17 cellular contexts compared by ENCODE assay signal in the genomic region with DNA sequence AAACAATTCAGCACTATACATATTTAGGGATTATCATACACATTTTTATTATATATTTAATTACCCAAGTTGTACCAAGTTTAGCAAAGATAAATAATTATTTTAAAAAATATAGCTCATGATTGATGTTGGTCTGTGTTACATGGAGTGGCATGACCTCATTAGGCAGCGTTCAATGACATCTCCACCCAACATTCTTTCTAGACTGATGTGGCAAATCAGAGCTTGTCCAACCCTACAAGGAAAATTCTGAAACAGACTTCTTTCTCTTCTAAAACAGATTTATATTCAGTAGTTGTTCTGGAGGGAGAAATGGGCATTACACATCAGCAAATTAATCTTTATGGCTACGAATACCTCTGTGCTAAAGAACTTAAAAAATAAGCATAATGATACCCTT.
DNase-seq lines count a peak whose midpoint lies in the region; ATAC-seq and TF ChIP-seq lines count a peak whose summit lies in the region.
"Had no signal": no experiment of that assay in that cellular context is flagged by ENCODE, and none has a peak within 500 bp of the region (broad histone marks: within the 10 kb centered on the region; RNA-seq: fewer than 3 reads in every experiment).

No MANE protein-coding gene starts in this region.

- H3K36me3 ChIP-seq in PC-3 (ENCODE audit: low read depth, low read length) (no peaks in the 10 kb centered on the region), tibial artery (no peaks in the 10 kb centered on the region), MM.1S (replicated peaks; ENCODE audit: insufficient read depth, low read length) (no peaks in the 10 kb centered on the region)
- H3K36me3 ChIP-seq in naive thymus-derived CD4-positive, alpha-beta T cell (ENCODE audit: control insufficient read depth in 2 of 3, insufficient read depth in 3 of 3, low read length in 3 of 3) = no peaks in the 10 kb centered on the region
- H3K36me3 ChIP-seq: BLaER1, left ventricle myocardium inferior, Peyer's patch had no signal

- CTCF ChIA-PET in PC-3 (lab: Charles Lee) = interaction anchor here (0.5 kb wide), 1 partner anchor 12 kb away, joined by 4 read pairs; no protein-coding TSS in a partner anchor
- CTCF ChIA-PET in naive thymus-derived CD4-positive, alpha-beta T cell (lab: Charles Lee) = no interaction called here

- H3K4me3 ChIP-seq in PC-3 (ENCODE audit: low read length) (no peak overlapping the region), tibial artery (no peak overlapping the region), MM.1S (ENCODE audit: low read length) (no peak overlapping the region)
- H3K4me3 ChIP-seq in naive thymus-derived CD4-positive, alpha-beta T cell (ENCODE audit: low read length) = no peak overlapping the region
- H3K4me3 ChIP-seq: BLaER1, coronary artery, left ventricle myocardium inferior, Peyer's patch had no signal

- H4K20me1 ChIP-seq in PC-3 (ENCODE audit: low read length) = no peaks in the 10 kb centered on the region
- no peaks in the 10 kb centered on the region for H4K20me1 ChIP-seq in MM.1S (ENCODE audit: insufficient read depth, low read length)
- H4K20me1 ChIP-seq: BLaER1 had no signal

- H3K4me2 ChIP-seq in PC-3 (ENCODE audit: low read length) (no peak overlapping the region), MM.1S (ENCODE audit: low read depth, low read length) (no peak overlapping the region)
- H3K4me2 ChIP-seq: BLaER1 had no signal

- DNase-seq in GM04504 (ENCODE audit: low read depth) = peak; percentile 19
- peak; percentile 41 for DNase-seq in PC-3
- no peak for DNase-seq in epithelial cell of prostate (ENCODE audit: low read depth, low spot score)
- peak; percentile 80 for DNase-seq in renal cortical epithelial cell (ENCODE audit: low read depth)
- no peak for DNase-seq in NCI-H510A (lab: John Stamatoyannopoulos, UW)
- no peak for DNase-seq in tibial artery
- DNase-seq in naive thymus-derived CD4-positive, alpha-beta T cell = no peak
- DNase-seq in MM.1S = no peak
- DNase-seq: activated CD4-positive, alpha-beta memory T cell treated with anti-CD3 and anti-CD28 coated beads for 36 hours; hippocampal formation; left ventricle myocardium inferior; naive B cell; NCI-H2029; NCI-H748 treated with DMSO at 0.1 percent for 48 hours; Peyer's patch had no signal

- H3K9me2 ChIP-seq in PC-3 (replicated peaks; ENCODE audit: low read length) (no peaks in the 10 kb centered on the region), MM.1S (replicated peaks; ENCODE audit: insufficient read depth, low read length) (no peaks in the 10 kb centered on the region)

- no TSS peak for BruUV-seq in PC-3 (replicated peaks; lab: Mats Ljungman, UMichigan)

- H3K27me3 ChIP-seq in PC-3 (ENCODE audit: low read length) (no peaks in the 10 kb centered on the region), tibial artery (no peaks in the 10 kb centered on the region), MM.1S (replicated peaks; ENCODE audit: insufficient read depth, low read length) (no peaks in the 10 kb centered on the region)
- no peaks in the 10 kb centered on the region for H3K27me3 ChIP-seq in naive thymus-derived CD4-positive, alpha-beta T cell (ENCODE audit: control insufficient read depth in 2 of 2, insufficient read depth in 2 of 2, low read length in 2 of 2)
- H3K27me3 ChIP-seq: BLaER1, Peyer's patch had no signal

- intact Hi-C loops in PC-3 (cut with micrococcal nuclease) = no loop called here
- intact Hi-C loops in tibial artery (cut with DNase I; ENCODE audit: low total_unique reads) = no loop called here
- intact Hi-C loops in naive thymus-derived CD4-positive, alpha-beta T cell (cut with micrococcal nuclease) = no loop called here

- H3K9me3 ChIP-seq in PC-3 (ENCODE audit: low read length) (no peaks in the 10 kb centered on the region), tibial artery (no peaks in the 10 kb centered on the region), MM.1S (replicated peaks; ENCODE audit: insufficient read depth, low read length) (no peaks in the 10 kb centered on the region)
- H3K9me3 ChIP-seq in naive thymus-derived CD4-positive, alpha-beta T cell (ENCODE audit: control insufficient read depth in 2 of 3, low read length in 3 of 3) = no peaks in the 10 kb centered on the region
- H3K9me3 ChIP-seq: BLaER1, left ventricle myocardium inferior, Peyer's patch had no signal

- POLR2A ChIA-PET in PC-3 (lab: Charles Lee; ENCODE audit: unreplicated experiment) = no interaction called here
- POLR2A ChIA-PET in naive thymus-derived CD4-positive, alpha-beta T cell (lab: Charles Lee) = no interaction called here

- H3K4me3 Mint-ChIP-seq in naive thymus-derived CD4-positive, alpha-beta T cell = no peak overlapping the region
- H3K4me3 Mint-ChIP-seq: activated CD4-positive, alpha-beta memory T cell treated with anti-CD3 and anti-CD28 coated beads for 36 hours; naive B cell had no signal

- no peak overlapping the region for H2AFZ ChIP-seq in PC-3 (ENCODE audit: low read length)
- no peak overlapping the region for H2AFZ ChIP-seq in MM.1S (ENCODE audit: low read length)

- H3K27ac ChIP-seq in PC-3 (ENCODE audit: low read length) (no peak overlapping the region), epithelial cell of prostate (peak overlapping the region; percentile 96), tibial artery (no peak overlapping the region), MM.1S (ENCODE audit: low read length) (no peak overlapping the region)
- H3K27ac ChIP-seq in naive thymus-derived CD4-positive, alpha-beta T cell (ENCODE audit: low read depth, low read length) = no peak overlapping the region
- H3K27ac ChIP-seq: BLaER1, coronary artery, left ventricle myocardium inferior, Peyer's patch had no signal

- H3K27ac Mint-ChIP-seq in naive thymus-derived CD4-positive, alpha-beta T cell = no peak overlapping the region
- H3K27ac Mint-ChIP-seq: activated CD4-positive, alpha-beta memory T cell treated with anti-CD3 and anti-CD28 coated beads for 36 hours; naive B cell had no signal

- TF ChIP-seq CTCF in PC-3 (conservative IDR thresholded peaks at IDR 0.05; ENCODE audit: low read depth, low read length) (no peak), tibial artery (IDR thresholded peaks at IDR 0.05) (no peak), MM.1S (IDR thresholded peaks at IDR 0.05; ENCODE audit: low read length) (no peak)

- no peak for ATAC-seq in PC-3
- no peak for ATAC-seq in naive thymus-derived CD4-positive, alpha-beta T cell

- peaks cover 57% of the 10 kb centered on the region for H3K4me1 ChIP-seq in PC-3 (ENCODE audit: insufficient read depth, low read length)
- peaks cover 0 to 30% (median 11%) of the 10 kb centered on the region in 4 donors for H3K4me1 ChIP-seq in tibial artery
- H3K4me1 ChIP-seq in naive thymus-derived CD4-positive, alpha-beta T cell (ENCODE audit: control insufficient read depth in 2 of 2, insufficient read depth in 2 of 2, low read length in 2 of 2) = no peaks in the 10 kb centered on the region
- no peaks in the 10 kb centered on the region for H3K4me1 ChIP-seq in MM.1S (ENCODE audit: low read length)
- H3K4me1 ChIP-seq: BLaER1, Peyer's patch had no signal

- no peaks in the 10 kb centered on the region for H3K36me3 Mint-ChIP-seq in naive thymus-derived CD4-positive, alpha-beta T cell
- H3K36me3 Mint-ChIP-seq: activated CD4-positive, alpha-beta memory T cell treated with anti-CD3 and anti-CD28 coated beads for 36 hours; naive B cell had no signal

- H3K9me3 Mint-ChIP-seq in naive thymus-derived CD4-positive, alpha-beta T cell = peaks cover 0 to 16% (median 3%) of the 10 kb centered on the region in 11 donors
- H3K9me3 Mint-ChIP-seq: activated CD4-positive, alpha-beta memory T cell treated with anti-CD3 and anti-CD28 coated beads for 36 hours had no signal

- H3F3A ChIP-seq in PC-3 (ENCODE audit: low read length, unreplicated experiment) = peaks cover 6% of the 10 kb centered on the region
- no peaks in the 10 kb centered on the region for H3F3A ChIP-seq in MM.1S (ENCODE audit: insufficient read depth, low read length)

- H3K27me3 Mint-ChIP-seq in naive thymus-derived CD4-positive, alpha-beta T cell = no peaks in the 10 kb centered on the region
- H3K27me3 Mint-ChIP-seq: activated CD4-positive, alpha-beta memory T cell treated with anti-CD3 and anti-CD28 coated beads for 36 hours; naive B cell had no signal

- H3K79me2 ChIP-seq in PC-3 (ENCODE audit: low read length) (no peaks in the 10 kb centered on the region; the same call in 1 of the 2 replicates), MM.1S (ENCODE audit: low read length) (no peaks in the 10 kb centered on the region)

- H3K9ac ChIP-seq in PC-3 (ENCODE audit: low read length) (no peak overlapping the region), MM.1S (ENCODE audit: low read length) (no peak overlapping the region)
- H3K9ac ChIP-seq: BLaER1 had no signal

- no peaks in the 10 kb centered on the region for H3K4me1 Mint-ChIP-seq in naive thymus-derived CD4-positive, alpha-beta T cell
- H3K4me1 Mint-ChIP-seq: naive B cell had no signal

Comparison
In these comparisons a context has a peak if more than half of its experiments do, and no peak if none do; other contexts are left out.
1. DNase-seq: peak in GM04504 (single experiment), PC-3 (single experiment) and renal cortical epithelial cell (single experiment); none in epithelial cell of prostate (single experiment), NCI-H510A (single experiment), tibial artery (0 of 2), naive thymus-derived CD4-positive, alpha-beta T cell (0 of 9) and MM.1S (single experiment).